17 cellular contexts compared by ENCODE assay signal in the genomic region with DNA sequence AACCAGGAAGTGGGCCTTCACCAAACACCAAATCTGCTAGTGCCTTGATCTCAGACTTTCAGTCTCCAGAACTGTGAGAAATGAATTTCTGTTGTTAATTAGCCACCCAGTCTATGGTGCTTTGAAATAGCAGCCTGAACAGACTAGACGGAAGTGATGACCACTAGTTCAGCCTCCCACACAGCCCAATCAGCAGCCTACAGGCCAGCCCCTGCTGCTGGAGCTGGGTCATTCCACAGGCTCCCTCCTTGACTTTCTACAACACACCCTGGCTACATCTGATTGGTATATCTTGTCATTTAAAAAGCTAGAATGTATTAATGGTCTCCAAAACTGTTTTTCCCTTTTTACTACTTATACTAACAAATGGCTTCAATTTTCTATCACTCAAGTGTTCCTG.
DNase-seq lines count a peak whose midpoint lies in the region; ATAC-seq, FAIRE-seq and TF ChIP-seq lines count a peak whose summit lies in the region.
"Had no signal": no experiment of that assay in that cellular context is flagged by ENCODE, and none has a peak within 500 bp of the region (broad histone marks: within the 10 kb centered on the region; RNA-seq: fewer than 3 reads in every experiment).

No MANE protein-coding gene starts in this region.

- H3K4me2 ChIP-seq in OCI-LY3 (ENCODE audit: low read length) = no peak overlapping the region
- no peak overlapping the region for H3K4me2 ChIP-seq in H1 (ENCODE audit: insufficient read depth in 1 of 2, low read depth in 2 of 2, low read length in 2 of 2)
- H3K4me2 ChIP-seq in neuronal stem cell (ENCODE audit: insufficient read depth, low read length, poor library complexity, severe bottlenecking) = no peak overlapping the region
- no peak overlapping the region for H3K4me2 ChIP-seq in smooth muscle cell

- no peak overlapping the region for H3K27ac Mint-ChIP-seq in activated CD8-positive, alpha-beta memory T cell treated with anti-CD3 and anti-CD28 coated beads, Interleukin-2, amount 10 ng/mL, durations not matched to agents 7 days and 5 days
- H3K27ac Mint-ChIP-seq: CD4-positive, alpha-beta memory T cell; H9 had no signal

- DNase-seq in H1 (ENCODE audit: low read depth in 1 of 2, low spot score in 2 of 2) (no peak), neuronal stem cell (ENCODE audit: low spot score) (no peak), smooth muscle cell (lab: John Stamatoyannopoulos, UW; ENCODE audit: unreplicated experiment) (no peak), mucosa of gallbladder (ENCODE audit: low spot score) (no peak)
- DNase-seq in activated CD8-positive, alpha-beta memory T cell treated with anti-CD3 and anti-CD28 coated beads, Interleukin-2, amount 10 ng/mL, durations not matched to agents 7 days and 5 days = no peak
- DNase-seq: C1 segment of cervical spinal cord; Calu3; CD4-positive, alpha-beta memory T cell; COR-L47; DND-41; GDM1; GM23248; H9 had no signal

- no peak overlapping the region for H3K23ac ChIP-seq in H1 (ENCODE audit: insufficient read length)
- no peak overlapping the region for H3K23ac ChIP-seq in neuronal stem cell (ENCODE audit: low read depth, low read length, poor library complexity)

- no peaks in the 10 kb centered on the region for H4K20me1 ChIP-seq in OCI-LY3 (ENCODE audit: insufficient read depth, low read length)
- H4K20me1 ChIP-seq in H1 (replicated peaks in 1 of 2; ENCODE audit: control insufficient read depth in 1 of 2, insufficient read depth in 2 of 2, low read length in 2 of 2) = no peaks in the 10 kb centered on the region
- H4K20me1 ChIP-seq in smooth muscle cell (ENCODE audit: low read depth) = no peaks in the 10 kb centered on the region

- H3K4ac ChIP-seq in H1 (replicated peaks; ENCODE audit: insufficient read length, low read depth, low read length) = no peak overlapping the region
- H3K4ac ChIP-seq in neuronal stem cell (ENCODE audit: low read length) = no peak overlapping the region

- CTCF ChIA-PET in H1 (lab: Charles Lee; ENCODE audit: partially characterized antibody) = interaction anchor here (0.6 kb wide), 1 partner anchor 381 kb away, joined by 3 read pairs; no protein-coding TSS in a partner anchor
- CTCF ChIA-PET in activated CD8-positive, alpha-beta memory T cell treated with anti-CD3 and anti-CD28 coated beads, Interleukin-2, amount 10 ng/mL, durations not matched to agents 7 days and 5 days (lab: Charles Lee) = no interaction called here

- H2AFZ ChIP-seq in OCI-LY3 (ENCODE audit: low read depth, low read length) (0 out of 2 replicates have a peak overlapping the region, but pooled peaks have one; percentile 36), H1 (ENCODE audit: low read length) (0 out of 2 replicates have a peak overlapping the region, but pooled peaks have one; percentile 47), neuronal stem cell (ENCODE audit: low read length) (peak overlapping the region; percentile 46), smooth muscle cell (ENCODE audit: low read depth) (no peak overlapping the region)
- H2AFZ ChIP-seq: GM23248 had no signal

- H4K5ac ChIP-seq in H1 (ENCODE audit: insufficient read length, low read depth, low read length) = no peak overlapping the region

- H3K4me3 ChIP-seq in OCI-LY3 (ENCODE audit: low read length) = no peak overlapping the region
- no peak overlapping the region for H3K4me3 ChIP-seq in H1 (ENCODE audit: extremely low read depth in 1 of 4, insufficient read depth in 2 of 4, low read depth in 3 of 4, low read length in 4 of 4)
- H3K4me3 ChIP-seq in neuronal stem cell (ENCODE audit: low read length in 2 of 2) = no peak overlapping the region
- no peak overlapping the region for H3K4me3 ChIP-seq in smooth muscle cell
- H3K4me3 ChIP-seq: GM12878, GM23248 had no signal

- TF ChIP-seq EP300 in H1 (IDR thresholded peaks at IDR 0.05; ENCODE audit: borderline replicate concordance in 1 of 2, low read depth in 2 of 2, low read length in 2 of 2) = no peak

- no peak for ATAC-seq in activated CD8-positive, alpha-beta memory T cell treated with anti-CD3 and anti-CD28 coated beads, Interleukin-2, amount 10 ng/mL, durations not matched to agents 7 days and 5 days
- ATAC-seq: GM12878, HCT116 had no signal

- H2BK120ac ChIP-seq in H1 (replicated peaks; ENCODE audit: low read depth, low read length) = no peak overlapping the region
- no peak overlapping the region for H2BK120ac ChIP-seq in neuronal stem cell (ENCODE audit: low read depth, low read length)

- H2BK12ac ChIP-seq in H1 (ENCODE audit: low read depth, low read length) (no peak overlapping the region), neuronal stem cell (ENCODE audit: low read length) (no peak overlapping the region)

- no peak overlapping the region for H2AK5ac ChIP-seq in H1 (ENCODE audit: low read depth, low read length)
- no peak overlapping the region for H2AK5ac ChIP-seq in neuronal stem cell (ENCODE audit: low read depth, low read length)

- POLR2A ChIA-PET in H1 (lab: Charles Lee; ENCODE audit: partially characterized antibody) = no interaction called here

- H3K27ac ChIP-seq in OCI-LY3 (ENCODE audit: low read length) (no peak overlapping the region), H1 (ENCODE audit: low read depth, low read length) (no peak overlapping the region), neuronal stem cell (replicated peaks; ENCODE audit: low read length) (no peak overlapping the region), smooth muscle cell (ENCODE audit: low read depth) (no peak overlapping the region)
- H3K27ac ChIP-seq: GM23248 had no signal

- H2BK20ac ChIP-seq in H1 (ENCODE audit: low read length) = no peak overlapping the region

- H3K14ac ChIP-seq in H1 (ENCODE audit: insufficient read length) = no peak overlapping the region
- no peak overlapping the region for H3K14ac ChIP-seq in neuronal stem cell (ENCODE audit: low read length)

- TF ChIP-seq CTCF in OCI-LY3 (IDR thresholded peaks at IDR 0.05; ENCODE audit: low read depth, low read length) (no peak), H1 (IDR thresholded peaks at IDR 0.05; ENCODE audit: control extremely low read depth in 1 of 3, insufficient read depth in 1 of 3, low read depth in 1 of 3, low read length in 3 of 3) (no peak), smooth muscle cell (IDR thresholded peaks at IDR 0.05; ENCODE audit: borderline replicate concordance, insufficient read depth, poor library complexity, severe bottlenecking) (no peak)

- H3K27me3 ChIP-seq in OCI-LY3 (ENCODE audit: low read depth, low read length) = no peaks in the 10 kb centered on the region
- H3K27me3 ChIP-seq in H1 (replicated peaks in 1 of 4; ENCODE audit: control insufficient read depth in 3 of 4, extremely low read depth in 1 of 4, insufficient read depth in 3 of 4, low read length in 3 of 4) = no peaks in the 10 kb centered on the region
- H3K27me3 ChIP-seq in neuronal stem cell (ENCODE audit: control insufficient read depth in 3 of 3, insufficient read depth in 3 of 3, low read depth in 1 of 3, low read length in 3 of 3) = no peaks in the 10 kb centered on the region
- no peaks in the 10 kb centered on the region for H3K27me3 ChIP-seq in smooth muscle cell (ENCODE audit: low read depth)

- WGBS in H1 (ENCODE audit: extremely low coverage in 1 of 2, insufficient coverage in 1 of 2, insufficient read length in 1 of 2, insufficient replicate concordance in 2 of 2, low coverage in 1 of 2, low lambda C conversion rate in 2 of 2, missing lambda C conversion rate in 1 of 2), 2 experiments = 82% methylated on average over 1 of the region's 1 CpG; no CpG with 5 or more reads in 1 of the 2 experiments
- WGBS in neuronal stem cell (ENCODE audit: extremely low coverage in 2 of 2, insufficient read length in 2 of 2, insufficient replicate concordance in 1 of 2), 2 donors = no CpG with 5 or more reads among the region's 1 CpG
- WGBS in smooth muscle cell (ENCODE audit: low lambda C conversion rate) = 36% methylated on average over 1 of the region's 1 CpG

- H4K8ac ChIP-seq in H1 (ENCODE audit: extremely low read depth, insufficient read depth, low read length) (no peak overlapping the region), neuronal stem cell (ENCODE audit: low read depth, low read length) (no peak overlapping the region)

- H3K9me3 ChIP-seq in OCI-LY3 (ENCODE audit: insufficient read depth, low read length) (no peaks in the 10 kb centered on the region), H1 (ENCODE audit: insufficient read depth in 2 of 2, low read depth in 1 of 2, low read length in 1 of 2) (no peaks in the 10 kb centered on the region), neuronal stem cell (replicated peaks in 1 of 2; ENCODE audit: control insufficient read depth in 2 of 2, insufficient read depth in 1 of 2, low read depth in 1 of 2, low read length in 2 of 2) (peaks cover 0 to 9% of the 10 kb centered on the region in 2 donors), smooth muscle cell (replicated peaks; ENCODE audit: low read depth) (no peaks in the 10 kb centered on the region)

- no peaks in the 10 kb centered on the region for H3K4me1 Mint-ChIP-seq in activated CD8-positive, alpha-beta memory T cell treated with anti-CD3 and anti-CD28 coated beads, Interleukin-2, amount 10 ng/mL, durations not matched to agents 7 days and 5 days
- H3K4me1 Mint-ChIP-seq: CD4-positive, alpha-beta memory T cell had no signal

- no peaks in the 10 kb centered on the region for H3K79me2 ChIP-seq in OCI-LY3 (ENCODE audit: low read length)
- H3K79me2 ChIP-seq in H1 (ENCODE audit: control insufficient read depth in 1 of 2, insufficient read depth in 2 of 2, low read length in 2 of 2) = no peaks in the 10 kb centered on the region
- no peaks in the 10 kb centered on the region for H3K79me2 ChIP-seq in smooth muscle cell (ENCODE audit: low read depth)

- no peaks in the 10 kb centered on the region for H3K23me2 ChIP-seq in H1 (ENCODE audit: low read depth, low read length)

- H3F3A ChIP-seq in smooth muscle cell (ENCODE audit: low read depth) = no peaks in the 10 kb centered on the region

- TF ChIP-seq RAD21 in H1 (IDR thresholded peaks at IDR 0.05 in 1 of 2, conservative IDR thresholded peaks at IDR 0.05 in 1 of 2; ENCODE audit: low read depth in 2 of 2, low read length in 2 of 2) = no peak

- H3K18ac ChIP-seq in H1 (ENCODE audit: extremely low read depth, low read length) (no peak overlapping the region), neuronal stem cell (ENCODE audit: low read length) (no peak overlapping the region)

- no peaks in the 10 kb centered on the region for H3K36me3 Mint-ChIP-seq in activated CD8-positive, alpha-beta memory T cell treated with anti-CD3 and anti-CD28 coated beads, Interleukin-2, amount 10 ng/mL, durations not matched to agents 7 days and 5 days
- H3K36me3 Mint-ChIP-seq: CD4-positive, alpha-beta memory T cell had no signal

- no peaks in the 10 kb centered on the region for H3K4me1 ChIP-seq in OCI-LY3 (ENCODE audit: low read length)
- H3K4me1 ChIP-seq in H1 (replicated peaks in 1 of 4; ENCODE audit: control insufficient read depth in 3 of 4, insufficient read depth in 4 of 4, low read length in 3 of 4) = no peaks in the 10 kb centered on the region
- H3K4me1 ChIP-seq in neuronal stem cell (ENCODE audit: control insufficient read depth in 2 of 2, insufficient read depth in 1 of 2, low read depth in 1 of 2, low read length in 2 of 2) = peaks cover 1 to 3% of the 10 kb centered on the region in 2 donors
- no peaks in the 10 kb centered on the region for H3K4me1 ChIP-seq in smooth muscle cell (ENCODE audit: low read depth)

- no peak for FAIRE-seq in H1 (lab: Jason Lieb, UNC)
- FAIRE-seq: GM12878, GM19239 had no signal

- H3K36me3 ChIP-seq in OCI-LY3 (replicated peaks; ENCODE audit: low read depth, low read length) (no peaks in the 10 kb centered on the region), H1 (ENCODE audit: control insufficient read depth in 2 of 4, insufficient read depth in 4 of 4, low read length in 3 of 4) (no peaks in the 10 kb centered on the region), neuronal stem cell (replicated peaks in 1 of 2; ENCODE audit: control insufficient read depth in 2 of 2, insufficient read depth in 2 of 2, low read length in 2 of 2) (peaks cover 0 to 1% of the 10 kb centered on the region in 2 donors), smooth muscle cell (ENCODE audit: low read depth) (no peaks in the 10 kb centered on the region)

- H3K27me3 Mint-ChIP-seq in activated CD8-positive, alpha-beta memory T cell treated with anti-CD3 and anti-CD28 coated beads, Interleukin-2, amount 10 ng/mL, durations not matched to agents 7 days and 5 days = no peaks in the 10 kb centered on the region

- H2BK15ac ChIP-seq in H1 (ENCODE audit: low read length) (no peak overlapping the region), neuronal stem cell (ENCODE audit: low read length) (no peak overlapping the region)

- H3K56ac ChIP-seq in H1 (replicated peaks; ENCODE audit: insufficient read length, low read depth, low read length) = no peak overlapping the region

- TF ChIP-seq POLR2A in H1 (IDR thresholded peaks at IDR 0.05; ENCODE audit: control extremely low read depth in 1 of 2, low read depth in 2 of 2, low read length in 2 of 2) = no peak

- H2BK5ac ChIP-seq in H1 (ENCODE audit: low read depth, low read length) = no peak overlapping the region
- no peak overlapping the region for H2BK5ac ChIP-seq in neuronal stem cell (ENCODE audit: low read length)

- H3K79me1 ChIP-seq in H1 (ENCODE audit: low read depth, low read length) (no peaks in the 10 kb centered on the region), neuronal stem cell (ENCODE audit: low read depth, low read length) (no peaks in the 10 kb centered on the region)

- peaks cover 3% of the 10 kb centered on the region for H3K9me3 Mint-ChIP-seq in activated CD8-positive, alpha-beta memory T cell treated with anti-CD3 and anti-CD28 coated beads, Interleukin-2, amount 10 ng/mL, durations not matched to agents 7 days and 5 days (ENCODE audit: low read depth)

- H4K91ac ChIP-seq in H1 (replicated peaks; ENCODE audit: insufficient read length, low read length) (no peak overlapping the region), neuronal stem cell (ENCODE audit: low read depth, low read length, poor library complexity) (no peak overlapping the region)

- H3K9ac ChIP-seq in OCI-LY3 (ENCODE audit: low read length) (no peak overlapping the region), H1 (replicated peaks in 1 of 4; ENCODE audit: extremely low read depth in 1 of 4, low read depth in 3 of 4, low read length in 3 of 4) (no peak overlapping the region), neuronal stem cell (ENCODE audit: low read depth, low read length, poor library complexity) (no peak overlapping the region), smooth muscle cell (ENCODE audit: low read depth) (no peak overlapping the region)
- H3K9ac ChIP-seq: GM23248 had no signal

- no peak overlapping the region for H3K4me3 Mint-ChIP-seq in activated CD8-positive, alpha-beta memory T cell treated with anti-CD3 and anti-CD28 coated beads, Interleukin-2, amount 10 ng/mL, durations not matched to agents 7 days and 5 days
- H3K4me3 Mint-ChIP-seq: CD4-positive, alpha-beta memory T cell; H9 had no signal
